14 cellular contexts compared by ENCODE assay signal in genomic region chr22:46113110-46113909, GRCh38. TPM values are rescaled to one million over a fixed set of nuclear protein-coding genes. Genes with fewer than 3 reads are reported as not detected.
DNase-seq lines count a peak whose midpoint lies in the region; ATAC-seq and TF ChIP-seq lines count a peak whose summit lies in the region.
"Had no signal": no experiment of that assay in that cellular context is flagged by ENCODE, and none has a peak within 500 bp of the region (broad histone marks: within the 10 kb centered on the region; RNA-seq: fewer than 3 reads in every experiment).

No MANE protein-coding gene starts in this region.

- H3K4me1 ChIP-seq in Panc1 (ENCODE audit: control insufficient read depth, insufficient read depth, low read length) (peaks cover 82% of the 10 kb centered on the region), tibial nerve (peaks cover 0 to 87% (median 43%) of the 10 kb centered on the region in 4 donors)

- no TSS peak for BruUV-seq in Panc1 (replicated peaks; lab: Mats Ljungman, UMichigan)

- peak in 1 of 2 donors; percentile 16 for TF ChIP-seq POLR2A in tibial nerve (IDR thresholded peaks at IDR 0.05)

- no peak for TF ChIP-seq CTCF in Panc1 (IDR thresholded peaks at IDR 0.05)
- TF ChIP-seq CTCF in dorsolateral prefrontal cortex (IDR thresholded peaks at IDR 0.05 in 54 of 56, conservative IDR thresholded peaks at IDR 0.05 in 2 of 56; ENCODE audit: low read depth in 1 of 56, partially characterized antibody in 56 of 56), result no peak
- no peak for TF ChIP-seq CTCF in osteocyte (IDR thresholded peaks at IDR 0.05)
- no peak for TF ChIP-seq CTCF in tibial nerve (IDR thresholded peaks at IDR 0.05)

- CTCF ChIA-PET in Panc1 (lab: Charles Lee), result no interaction called here

- ATAC-seq in Panc1, result no peak
- ATAC-seq in stimulated activated memory B cell treated with anti-CD40 and anti-IgM and Interleukin-4, amounts not matched to agents 10 μg/mL and 1 μg/mL and 100 μg/mL, for 72 hours, result no peak
- ATAC-seq: activated CD4-positive, CD25-positive, alpha-beta regulatory T cell treated with anti-CD3 and anti-CD28 coated beads, Interleukin-2, amount 50 U/mL, for 24 hours had no signal

- H3K27me3 Mint-ChIP-seq in osteocyte (ENCODE audit: unreplicated experiment), result no peaks in the 10 kb centered on the region
- peaks cover 5% of the 10 kb centered on the region for H3K27me3 Mint-ChIP-seq in stimulated activated memory B cell treated with anti-CD40 and anti-IgM and Interleukin-4, amounts not matched to agents 10 μg/mL and 1 μg/mL and 100 μg/mL, for 72 hours
- H3K27me3 Mint-ChIP-seq: CD4-positive, CD25-positive, alpha-beta regulatory T cell had no signal

- H3K9me3 Mint-ChIP-seq in osteocyte (ENCODE audit: unreplicated experiment), result no peaks in the 10 kb centered on the region
- H3K9me3 Mint-ChIP-seq in stimulated activated memory B cell treated with anti-CD40 and anti-IgM and Interleukin-4, amounts not matched to agents 10 μg/mL and 1 μg/mL and 100 μg/mL, for 72 hours, result no peaks in the 10 kb centered on the region
- H3K9me3 Mint-ChIP-seq: CD4-positive, CD25-positive, alpha-beta regulatory T cell; H9 had no signal

- H3K27me3 ChIP-seq in Panc1 (ENCODE audit: control insufficient read depth, insufficient read depth, low read length) (no peaks in the 10 kb centered on the region), dorsolateral prefrontal cortex (no peaks in the 10 kb centered on the region), tibial nerve (no peaks in the 10 kb centered on the region)

- H3K36me3 Mint-ChIP-seq in osteocyte (ENCODE audit: unreplicated experiment), result peaks cover 10% of the 10 kb centered on the region
- no peaks in the 10 kb centered on the region for H3K36me3 Mint-ChIP-seq in stimulated activated memory B cell treated with anti-CD40 and anti-IgM and Interleukin-4, amounts not matched to agents 10 μg/mL and 1 μg/mL and 100 μg/mL, for 72 hours
- H3K36me3 Mint-ChIP-seq: CD4-positive, CD25-positive, alpha-beta regulatory T cell had no signal

- no peak overlapping the region for H3K4me3 ChIP-seq in Panc1 (ENCODE audit: low read depth in 2 of 2, low read length in 2 of 2)
- H3K4me3 ChIP-seq in dorsolateral prefrontal cortex, result no peak overlapping the region
- no peak overlapping the region for H3K4me3 ChIP-seq in tibial nerve

- POLR2A ChIA-PET in Panc1 (lab: Charles Lee), result interaction anchor here (0.6 kb wide), 1 partner anchor 35 kb away, joined by 13 read pairs; no protein-coding TSS in a partner anchor

- in situ Hi-C loops in Panc1 (cut with HindIII; ENCODE audit: low pct_unique_long_range_greater_than_20kb, low sequenced_read_pairs), result no loop called here

- H3K4me1 Mint-ChIP-seq in osteocyte (ENCODE audit: unreplicated experiment), result peaks cover 57% of the 10 kb centered on the region
- peaks cover 11% of the 10 kb centered on the region for H3K4me1 Mint-ChIP-seq in stimulated activated memory B cell treated with anti-CD40 and anti-IgM and Interleukin-4, amounts not matched to agents 10 μg/mL and 1 μg/mL and 100 μg/mL, for 72 hours
- H3K4me1 Mint-ChIP-seq: CD4-positive, CD25-positive, alpha-beta regulatory T cell had no signal

- 45 to 59% methylated on average over 9 to 11 of the region's 25 CpGs for WGBS in tibial nerve, 2 donors

- H3K27ac ChIP-seq in Panc1 (ENCODE audit: low read length) (peak overlapping the region; percentile 89), dorsolateral prefrontal cortex (peak overlapping the region; percentile 2 to 98 (median 93)), tibial nerve (peak overlapping the region; percentile 56 to 88 (median 74))

- no peak for DNase-seq in Panc1 (ENCODE audit: low read depth, low spot score)
- no peak for DNase-seq in dorsolateral prefrontal cortex
- no peak for DNase-seq in osteocyte (ENCODE audit: extremely low spot score, unreplicated experiment)
- DNase-seq in tibial nerve (ENCODE audit: low spot score in 2 of 2), result no peak
- no peak for DNase-seq in AG08395 (ENCODE audit: low spot score)
- DNase-seq in glomerular visceral epithelial cell (ENCODE audit: extremely low spot score), result no peak
- DNase-seq: amniotic stem cell; CD4-positive, CD25-positive, alpha-beta regulatory T cell; glutamatergic neuron; H9; kidney glomerular epithelial cell; SW 1271 had no signal

- no peaks in the 10 kb centered on the region for H3K36me3 ChIP-seq in Panc1 (ENCODE audit: control insufficient read depth, insufficient read depth, low read length)
- peaks cover 0 to 48% (median 12%) of the 10 kb centered on the region in 3 donors for H3K36me3 ChIP-seq in tibial nerve

- no peaks in the 10 kb centered on the region for H3K9me3 ChIP-seq in Panc1 (ENCODE audit: control insufficient read depth, insufficient read depth, low read depth, low read length)
- no peaks in the 10 kb centered on the region for H3K9me3 ChIP-seq in tibial nerve

- H3K4me3 Mint-ChIP-seq in osteocyte (ENCODE audit: unreplicated experiment), result no peak overlapping the region
- H3K4me3 Mint-ChIP-seq in stimulated activated memory B cell treated with anti-CD40 and anti-IgM and Interleukin-4, amounts not matched to agents 10 μg/mL and 1 μg/mL and 100 μg/mL, for 72 hours, result no peak overlapping the region
- H3K4me3 Mint-ChIP-seq: CD4-positive, CD25-positive, alpha-beta regulatory T cell; H9 had no signal

- no peak for TF ChIP-seq EP300 in tibial nerve (IDR thresholded peaks at IDR 0.05)

- peak overlapping the region; percentile 34 for H3K27ac Mint-ChIP-seq in osteocyte (ENCODE audit: unreplicated experiment)
- no peak overlapping the region for H3K27ac Mint-ChIP-seq in stimulated activated memory B cell treated with anti-CD40 and anti-IgM and Interleukin-4, amounts not matched to agents 10 μg/mL and 1 μg/mL and 100 μg/mL, for 72 hours
- H3K27ac Mint-ChIP-seq: CD4-positive, CD25-positive, alpha-beta regulatory T cell; H9 had no signal

- intact Hi-C loops in Panc1 (cut with micrococcal nuclease; ENCODE audit: unreplicated experiment), result loop anchor here (10.0 kb wide), 1 partner anchor 119 kb away; no protein-coding TSS in a partner anchor
- intact Hi-C loops in dorsolateral prefrontal cortex (cut with DNase I), result loop anchor here in 1 of 2 donors (10.0 kb wide), 3 partner anchors 229 to 539 kb away; no protein-coding TSS in a partner anchor

RNA-seq across cellular contexts. Expression of gene PPARA, which starts 37.0 kb away (rescaled TPM):
- 10.7 TPM for total RNA-seq in Panc1 (2021; ENCODE audit: unreplicated experiment)
- polyA plus RNA-seq in Panc1 (2012; ENCODE audit: insufficient read length), result 9.2 TPM
- 10 to 100 TPM; 13.9 to 53.9 (median 22.6) TPM for total RNA-seq in dorsolateral prefrontal cortex
- 21.8 and 21.9 TPM in 2 replicates for total RNA-seq in osteocyte
- 10 to 100 TPM; 18.9 to 43.5 (median 27.2) TPM for total RNA-seq in tibial nerve
